ENCODE assay signal across 8 cellular contexts in the genomic region with DNA sequence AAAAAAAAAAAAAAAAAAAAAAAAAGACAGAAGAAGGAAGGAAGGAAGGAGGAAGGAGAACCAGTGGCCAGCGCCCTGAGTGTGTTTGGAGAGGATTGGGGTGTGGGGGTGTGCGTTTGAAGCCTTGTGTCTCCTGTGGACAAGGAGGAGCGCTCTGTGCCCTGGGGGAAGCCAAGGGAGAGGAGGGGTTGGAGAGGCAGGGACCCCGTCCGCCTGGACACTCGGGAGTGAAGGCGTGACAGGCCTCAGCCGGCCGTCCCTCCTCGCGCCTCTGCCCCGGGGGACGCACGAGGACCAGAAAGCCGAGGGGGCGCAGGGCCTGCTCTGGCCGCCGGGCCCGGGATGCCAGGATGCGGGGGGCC. TPM values are rescaled to one million over a fixed set of nuclear protein-coding genes. Genes with fewer than 3 reads are reported as not detected.
DNase-seq lines count a peak whose midpoint lies in the region; ATAC-seq and TF ChIP-seq lines count a peak whose summit lies in the region.

No MANE protein-coding gene starts in this region.

- peak overlapping the region; percentile 50 for H3K4me3 ChIP-seq in Jurkat, Clone E6-1 (ENCODE audit: low read length)
- peak overlapping the region; percentile 64 for H3K4me3 ChIP-seq in effector memory CD4-positive, alpha-beta T cell (ENCODE audit: insufficient read depth, low read depth, low read length, poor library complexity, severe bottlenecking)

- H3K36me3 Mint-ChIP-seq in neural crest cell (ENCODE audit: low read depth): no peaks in the 10 kb centered on the region

- no peaks in the 10 kb centered on the region for H3K36me3 ChIP-seq in effector memory CD4-positive, alpha-beta T cell (ENCODE audit: control insufficient read depth, insufficient read depth, low read length)

- H3K4me3 Mint-ChIP-seq in neural crest cell: no peak overlapping the region

- H3K9me3 ChIP-seq in effector memory CD4-positive, alpha-beta T cell (ENCODE audit: control insufficient read depth, low read length): no peaks in the 10 kb centered on the region

- no peak overlapping the region for H3K27ac ChIP-seq in effector memory CD4-positive, alpha-beta T cell (ENCODE audit: insufficient read depth, low read length, poor library complexity, severe bottlenecking)

- H3K4me1 Mint-ChIP-seq in neural crest cell: peaks cover 12% of the 10 kb centered on the region

- TF ChIP-seq CTCF in neural crest cell (conservative IDR thresholded peaks at IDR 0.05): no peak

- H3K27me3 ChIP-seq in effector memory CD4-positive, alpha-beta T cell (replicated peaks; ENCODE audit: control insufficient read depth, insufficient read depth, low read length, poor library complexity, severe bottlenecking): no peaks in the 10 kb centered on the region

- intact Hi-C loops in sciatic nerve (cut with DNase I): no loop called here

- H3K9me3 Mint-ChIP-seq in neural crest cell: peaks cover 8% of the 10 kb centered on the region

- ATAC-seq in GM18909 (IDR thresholded peaks at IDR 0.05; ENCODE audit: poor library complexity, unreplicated experiment): peak; percentile 18
- ATAC-seq in HG02981 (IDR thresholded peaks at IDR 0.05; ENCODE audit: unreplicated experiment): no peak
- ATAC-seq in esophagus mucosa: no peak
- ATAC-seq in sciatic nerve: no peak

- H3K4me1 ChIP-seq in effector memory CD4-positive, alpha-beta T cell (ENCODE audit: control insufficient read depth, insufficient read depth, low read length, poor library complexity, severe bottlenecking): peaks cover 13% of the 10 kb centered on the region

- DNase-seq in Jurkat, Clone E6-1 (ENCODE audit: low read depth, low spot score): no peak
- DNase-seq in effector memory CD4-positive, alpha-beta T cell: no peak
- DNase-seq in neural crest cell (ENCODE audit: low read depth, low spot score) (peak; percentile 34), sciatic nerve (ENCODE audit: low spot score) (no peak), DMS79 treated with DMSO at 0.1 percent for 48 hours (lab: John Stamatoyannopoulos, UW) (no peak)

- peaks cover 11% of the 10 kb centered on the region for H3K27me3 Mint-ChIP-seq in neural crest cell (ENCODE audit: low read depth)

- H3K27ac Mint-ChIP-seq in neural crest cell (ENCODE audit: unreplicated experiment): peak overlapping the region; percentile 27

RNA-seq across cellular contexts. Expression of gene SERTAD2, which starts 44.9 kb away (rescaled TPM):
- polyA plus RNA-seq in Jurkat, Clone E6-1 (2012; ENCODE audit: insufficient read depth, insufficient read length): 15.4 TPM
- total RNA-seq in neural crest cell (16.8 and 18.6 TPM in 2 replicates), esophagus mucosa (21.9 TPM), sciatic nerve (25.5 TPM)
